Comparison of ENCODE assay signal across 14 cellular contexts in genomic region chr6:137754366-137754765, GRCh38.
DNase-seq lines count a peak whose midpoint lies in the region; ATAC-seq, FAIRE-seq and TF ChIP-seq lines count a peak whose summit lies in the region.
"Had no signal": no experiment of that assay in that cellular context is flagged by ENCODE, and none has a peak within 500 bp of the region (broad histone marks: within the 10 kb centered on the region; RNA-seq: fewer than 3 reads in every experiment).

No MANE protein-coding gene starts in this region.

- no peaks in the 10 kb centered on the region for H3F3A ChIP-seq in PC-9 (ENCODE audit: insufficient read depth, low read depth)

- ATAC-seq in GM18505 (IDR thresholded peaks at IDR 0.05; ENCODE audit: unreplicated experiment) (peak; percentile 62), GM21529 (IDR thresholded peaks at IDR 0.05; ENCODE audit: unreplicated experiment) (peak; percentile 71), HG03521 (IDR thresholded peaks at IDR 0.05; ENCODE audit: unreplicated experiment) (peak; percentile 58), GM12878 (peak; percentile 86)
- ATAC-seq: heart right ventricle, WTC11 had no signal

- no peak for TF ChIP-seq EP300 in GM12878 (IDR thresholded peaks at IDR 0.05; ENCODE audit: borderline replicate concordance in 1 of 2, control insufficient read depth in 1 of 2, low read depth in 2 of 2, low read length in 2 of 2)

- H3K79me2 ChIP-seq in GM12878 (ENCODE audit: control insufficient read depth, insufficient read depth, low read length) (no peaks in the 10 kb centered on the region), PC-9 (ENCODE audit: low read depth) (no peaks in the 10 kb centered on the region)

- in situ Hi-C loops in GM12878 (cut with MboI) = no loop called here

- no peak overlapping the region for H3K4me3 Mint-ChIP-seq in activated CD4-positive, alpha-beta T cell treated with anti-CD3 and anti-CD28 coated beads, Interleukin-2, amount 10 ng/mL, durations not matched to agents 7 days and 5 days
- H3K4me3 Mint-ChIP-seq: activated T-cell treated with anti-CD3 and anti-CD28 coated beads, Interleukin-2, amount 50 U/mL, for 24 hours; WTC11 had no signal

- no TSS peak for BruUV-seq in GM12878 (replicated peaks; lab: Mats Ljungman, UMichigan)
- no TSS peak for BruUV-seq in PC-9 (replicated peaks; lab: Mats Ljungman, UMichigan)

- RAD21 ChIA-PET in GM12878 (lab: Charles Lee; ENCODE audit: unreplicated experiment) = interaction anchor here (0.8 to 2.4 kb wide), 16 partner anchors 9 to 113 kb away, joined by 3 to 7 read pairs (median 4); partner anchors contain the start of gene TNFAIP3

- POLR2A ChIA-PET in GM12878 (lab: Charles Lee) = interaction anchor here (0.6 to 4.2 kb wide), 6 partner anchors 9 to 76 kb away, joined by 3 to 16 read pairs (median 4); no protein-coding TSS in a partner anchor
- POLR2A ChIA-PET in PC-9 (lab: Charles Lee; ENCODE audit: unreplicated experiment) = no interaction called here
- POLR2A ChIA-PET in activated CD4-positive, alpha-beta T cell treated with anti-CD3 and anti-CD28 coated beads, Interleukin-2, amount 10 ng/mL, durations not matched to agents 7 days and 5 days (lab: Charles Lee) = no interaction called here

- no peak for TF ChIP-seq RAD21 in GM12878 (IDR thresholded peaks at IDR 0.05; ENCODE audit: insufficient read depth, low read depth, low read length)

- 10% methylated on average over 3 of the region's 3 CpGs for WGBS in GM12878 (ENCODE audit: insufficient coverage, insufficient replicate concordance, low lambda C conversion rate, missing lambda C conversion rate)

- no peaks in the 10 kb centered on the region for H3K27me3 ChIP-seq in GM12878 (replicated peaks in 1 of 2; ENCODE audit: control insufficient read depth in 2 of 2, insufficient read depth in 2 of 2, low read length in 1 of 2)
- no peaks in the 10 kb centered on the region for H3K27me3 ChIP-seq in PC-9 (ENCODE audit: insufficient read depth, low read depth)
- H3K27me3 ChIP-seq: heart right ventricle had no signal

- DNase-seq in GM12878 (ENCODE audit: low read depth, low spot score) (no peak), T-helper 2 cell (no peak), PC-9 (no peak), hypothalamus (lab: John Stamatoyannopoulos, UW) (no peak)
- DNase-seq in activated CD4-positive, alpha-beta T cell treated with anti-CD3 and anti-CD28 coated beads, Interleukin-2, amount 10 ng/mL, durations not matched to agents 7 days and 5 days = no peak
- DNase-seq: activated T-cell treated with anti-CD3 and anti-CD28 coated beads, Interleukin-2, amount 50 U/mL, for 24 hours; heart right ventricle; NCI-H2029; stimulated activated CD4-positive, alpha-beta T cell treated with anti-CD3 and anti-CD28 coated beads, Interleukin-4, amount 100 ng/mL, for 24 hours had no signal

- H3K36me3 Mint-ChIP-seq in activated CD4-positive, alpha-beta T cell treated with anti-CD3 and anti-CD28 coated beads, Interleukin-2, amount 10 ng/mL, durations not matched to agents 7 days and 5 days (ENCODE audit: low read depth) = no peaks in the 10 kb centered on the region
- H3K36me3 Mint-ChIP-seq: WTC11 had no signal

- TF ChIP-seq CTCF in GM12878 (IDR thresholded peaks at IDR 0.05 in 2 of 3, conservative IDR thresholded peaks at IDR 0.05 in 1 of 3; ENCODE audit: control insufficient read depth in 2 of 3, extremely low read depth in 1 of 3, insufficient read depth in 1 of 3, low read depth in 3 of 3, low read length in 3 of 3) (no peak), PC-9 (conservative IDR thresholded peaks at IDR 0.05) (no peak)

- H3K4me3 ChIP-seq in GM12878 (no peak overlapping the region), PC-9 (no peak overlapping the region)
- H3K4me3 ChIP-seq: heart right ventricle had no signal

- H3K9me3 ChIP-seq in GM12878 (replicated peaks; ENCODE audit: control insufficient read depth, insufficient read depth, low read length) (no peaks in the 10 kb centered on the region; the same call in 2 of the 3 replicates), PC-9 (ENCODE audit: insufficient read depth, low read depth) (no peaks in the 10 kb centered on the region)
- H3K9me3 ChIP-seq: heart right ventricle had no signal

- no peak for TF ChIP-seq POLR2A in GM18505 (IDR thresholded peaks at IDR 0.05; ENCODE audit: borderline replicate concordance, extremely low read depth, insufficient read depth, insufficient read length)
- TF ChIP-seq POLR2A in GM12878 (IDR thresholded peaks at IDR 0.05; ENCODE audit: low read depth, low read length) = no peak

- H3K27me3 Mint-ChIP-seq in activated CD4-positive, alpha-beta T cell treated with anti-CD3 and anti-CD28 coated beads, Interleukin-2, amount 10 ng/mL, durations not matched to agents 7 days and 5 days = peaks cover 10% of the 10 kb centered on the region
- H3K27me3 Mint-ChIP-seq: activated T-cell treated with anti-CD3 and anti-CD28 coated beads, Interleukin-2, amount 50 U/mL, for 24 hours had no signal

- no peak overlapping the region for H3K27ac Mint-ChIP-seq in activated CD4-positive, alpha-beta T cell treated with anti-CD3 and anti-CD28 coated beads, Interleukin-2, amount 10 ng/mL, durations not matched to agents 7 days and 5 days
- H3K27ac Mint-ChIP-seq: activated T-cell treated with anti-CD3 and anti-CD28 coated beads, Interleukin-2, amount 50 U/mL, for 24 hours; WTC11 had no signal

- no peak for FAIRE-seq in GM12878 (lab: Jason Lieb, UNC)
- FAIRE-seq: astrocyte had no signal

- H2AFZ ChIP-seq in GM12878 (ENCODE audit: control insufficient read depth, low read depth, low read length) = no peak overlapping the region
- H2AFZ ChIP-seq in PC-9 = no peak overlapping the region

- no peaks in the 10 kb centered on the region for H3K9me3 Mint-ChIP-seq in activated CD4-positive, alpha-beta T cell treated with anti-CD3 and anti-CD28 coated beads, Interleukin-2, amount 10 ng/mL, durations not matched to agents 7 days and 5 days
- H3K9me3 Mint-ChIP-seq: activated T-cell treated with anti-CD3 and anti-CD28 coated beads, Interleukin-2, amount 50 U/mL, for 24 hours; WTC11 had no signal

- H3K36me3 ChIP-seq in GM12878 (ENCODE audit: control insufficient read depth in 2 of 2, insufficient read depth in 2 of 2, low read length in 1 of 2) = no peaks in the 10 kb centered on the region
- no peaks in the 10 kb centered on the region for H3K36me3 ChIP-seq in PC-9 (ENCODE audit: low read depth)
- H3K36me3 ChIP-seq: heart right ventricle had no signal

- H3K4me2 ChIP-seq in GM12878 (ENCODE audit: control insufficient read depth, insufficient read depth) (peak overlapping the region; percentile 39; the same call in 1 of the 2 replicates), PC-9 (no peak overlapping the region)

- SMC1A ChIA-PET in GM12878 (lab: Charles Lee; ENCODE audit: uncharacterized antibody, unreplicated experiment) = interaction anchor here (0.6 to 6.0 kb wide), 20 partner anchors 9 to 194 kb away, joined by 3 to 55 read pairs (median 4); no protein-coding TSS in a partner anchor

- H3K9ac ChIP-seq in GM12878 (ENCODE audit: control insufficient read depth, insufficient read depth, low read length) = no peak overlapping the region

- H3K9me2 ChIP-seq in PC-9 (ENCODE audit: insufficient read depth) = no peaks in the 10 kb centered on the region

- intact Hi-C loops in GM12878 (cut with micrococcal nuclease; ENCODE audit: unreplicated experiment) = no loop called here
- intact Hi-C loops in PC-9 (cut with micrococcal nuclease; ENCODE audit: unreplicated experiment) = no loop called here

- peak overlapping the region; percentile 59 for H3K27ac ChIP-seq in GM12878 (ENCODE audit: control insufficient read depth, insufficient read depth)
- no peak overlapping the region for H3K27ac ChIP-seq in PC-9

- H4K20me1 ChIP-seq in GM12878 (ENCODE audit: control insufficient read depth, insufficient read depth) (no peaks in the 10 kb centered on the region), PC-9 (ENCODE audit: insufficient read depth) (no peaks in the 10 kb centered on the region)

- H3K4me1 ChIP-seq in GM12878 (ENCODE audit: control insufficient read depth, insufficient read depth, low read length) (peaks cover 38% of the 10 kb centered on the region), PC-9 (replicated peaks; ENCODE audit: insufficient read depth) (0 out of 2 replicates have a peak, but pooled peaks cover 6% of the 10 kb centered on the region)

- CTCF ChIA-PET in GM12878 (lab: Yijun Ruan, JAX) = interaction anchor here (0.9 to 2.5 kb wide), 9 partner anchors 11 to 46 kb away, joined by 3 to 9 read pairs (median 3); no protein-coding TSS in a partner anchor
- CTCF ChIA-PET in PC-9 (lab: Charles Lee) = no interaction called here
- CTCF ChIA-PET in activated CD4-positive, alpha-beta T cell treated with anti-CD3 and anti-CD28 coated beads, Interleukin-2, amount 10 ng/mL, durations not matched to agents 7 days and 5 days (lab: Charles Lee) = interaction anchor here (1.1 to 1.6 kb wide), 3 partner anchors 18 to 172 kb away, joined by 3 to 4 read pairs (median 3); no protein-coding TSS in a partner anchor

- H3K4me1 Mint-ChIP-seq in activated CD4-positive, alpha-beta T cell treated with anti-CD3 and anti-CD28 coated beads, Interleukin-2, amount 10 ng/mL, durations not matched to agents 7 days and 5 days = peaks cover 9% of the 10 kb centered on the region

TF ChIP-seq in GM12878, 131 proteins besides CTCF, POLR2A, EP300 and RAD21 (continues in another document):
- TF ChIP-seq, protein P1, sequence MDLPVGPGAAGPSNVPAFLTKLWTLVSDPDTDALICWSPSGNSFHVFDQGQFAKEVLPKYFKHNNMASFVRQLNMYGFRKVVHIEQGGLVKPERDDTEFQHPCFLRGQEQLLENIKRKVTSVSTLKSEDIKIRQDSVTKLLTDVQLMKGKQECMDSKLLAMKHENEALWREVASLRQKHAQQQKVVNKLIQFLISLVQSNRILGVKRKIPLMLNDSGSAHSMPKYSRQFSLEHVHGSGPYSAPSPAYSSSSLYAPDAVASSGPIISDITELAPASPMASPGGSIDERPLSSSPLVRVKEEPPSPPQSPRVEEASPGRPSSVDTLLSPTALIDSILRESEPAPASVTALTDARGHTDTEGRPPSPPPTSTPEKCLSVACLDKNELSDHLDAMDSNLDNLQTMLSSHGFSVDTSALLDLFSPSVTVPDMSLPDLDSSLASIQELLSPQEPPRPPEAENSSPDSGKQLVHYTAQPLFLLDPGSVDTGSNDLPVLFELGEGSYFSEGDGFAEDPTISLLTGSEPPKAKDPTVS (IDR thresholded peaks at IDR 0.05; ENCODE audit: low read depth, low read length) = no peak
- peak; percentile 58 for TF ChIP-seq NFIC (IDR thresholded peaks at IDR 0.05; ENCODE audit: low read depth, low read length)
- no peak for TF ChIP-seq IRF5 (IDR thresholded peaks at IDR 0.05; ENCODE audit: borderline replicate concordance)
